In genomic region chr9:94156549-94157407, GRCh38 we compare ENCODE assay signal across 9 cellular contexts.
DNase-seq lines count a peak whose midpoint lies in the region; ATAC-seq lines count a peak whose summit lies in the region.
"Had no signal": no experiment of that assay in that cellular context is flagged by ENCODE, and none has a peak within 500 bp of the region (broad histone marks: within the 10 kb centered on the region; RNA-seq: fewer than 3 reads in every experiment).

No MANE protein-coding gene starts in this region.

- DNase-seq in GM04504 (ENCODE audit: low read depth) (peak; percentile 54), RPMI7951 (ENCODE audit: low read depth) (peak; percentile 88), foreskin melanocyte (peak; percentile 91), retina (peak; percentile 18)
- no peak for DNase-seq in stimulated activated naive CD8-positive, alpha-beta T cell treated with anti-CD3 and anti-CD28 coated beads, Interleukin-15, amount 100 ng/mL, for 72 hours
- no peak for DNase-seq in stimulated activated CD4-positive, alpha-beta T cell treated with anti-CD3 and anti-CD28 coated beads, Interleukin-15, amount 100 ng/mL, for 24 hours
- no peak for DNase-seq in activated CD4-positive, CD25-positive, alpha-beta regulatory T cell (lab: John Stamatoyannopoulos, UW)
- DNase-seq: stimulated activated naive B cell treated with anti-CD40 and anti-IgM and Interleukin-4, amounts not matched to agents 10 μg/mL and 1 μg/mL and 100 μg/mL, for 72 hours had no signal

- no peak overlapping the region for H3K4me3 Mint-ChIP-seq in stimulated activated naive CD8-positive, alpha-beta T cell treated with anti-CD3 and anti-CD28 coated beads, Interleukin-15, amount 100 ng/mL, for 72 hours
- H3K4me3 Mint-ChIP-seq: stimulated activated naive B cell treated with anti-CD40 and anti-IgM and Interleukin-4, amounts not matched to agents 10 μg/mL and 1 μg/mL and 100 μg/mL, for 72 hours had no signal

- H3K9me3 Mint-ChIP-seq in stimulated activated naive CD8-positive, alpha-beta T cell treated with anti-CD3 and anti-CD28 coated beads, Interleukin-15, amount 100 ng/mL, for 72 hours, result peaks cover 3 to 8% of the 10 kb centered on the region in 2 donors

- no peak overlapping the region for H3K27ac Mint-ChIP-seq in stimulated activated naive CD8-positive, alpha-beta T cell treated with anti-CD3 and anti-CD28 coated beads, Interleukin-15, amount 100 ng/mL, for 72 hours
- H3K27ac Mint-ChIP-seq: stimulated activated naive B cell treated with anti-CD40 and anti-IgM and Interleukin-4, amounts not matched to agents 10 μg/mL and 1 μg/mL and 100 μg/mL, for 72 hours had no signal

- no peaks in the 10 kb centered on the region for H3K27me3 Mint-ChIP-seq in stimulated activated naive CD8-positive, alpha-beta T cell treated with anti-CD3 and anti-CD28 coated beads, Interleukin-15, amount 100 ng/mL, for 72 hours
- H3K27me3 Mint-ChIP-seq: stimulated activated naive B cell treated with anti-CD40 and anti-IgM and Interleukin-4, amounts not matched to agents 10 μg/mL and 1 μg/mL and 100 μg/mL, for 72 hours had no signal

- peaks cover 28% of the 10 kb centered on the region for H3K4me1 Mint-ChIP-seq in stimulated activated naive CD8-positive, alpha-beta T cell treated with anti-CD3 and anti-CD28 coated beads, Interleukin-15, amount 100 ng/mL, for 72 hours

- no peak for ATAC-seq in HG03095 (IDR thresholded peaks at IDR 0.05; ENCODE audit: unreplicated experiment)
- no peak for ATAC-seq in stimulated activated naive CD8-positive, alpha-beta T cell treated with anti-CD3 and anti-CD28 coated beads, Interleukin-15, amount 100 ng/mL, for 72 hours

Comparison
In these comparisons a context has a peak if more than half of its experiments do, and no peak if none do; other contexts are left out.
1. DNase-seq: peak in GM04504 (single experiment), RPMI7951 (single experiment), foreskin melanocyte (single experiment) and retina (single experiment); none in stimulated activated naive CD8-positive, alpha-beta T cell treated with anti-CD3 and anti-CD28 coated beads, Interleukin-15, amount 100 ng/mL, for 72 hours (0 of 2), stimulated activated CD4-positive, alpha-beta T cell treated with anti-CD3 and anti-CD28 coated beads, Interleukin-15, amount 100 ng/mL, for 24 hours (single experiment) and activated CD4-positive, CD25-positive, alpha-beta regulatory T cell (0 of 4).